Comparison of ENCODE assay signal across 22 cellular contexts in genomic region chr14:86221000-86221399, GRCh38.
DNase-seq lines count a peak whose midpoint lies in the region; TF ChIP-seq lines count a peak whose summit lies in the region.
"Had no signal": no experiment of that assay in that cellular context is flagged by ENCODE, and none has a peak within 500 bp of the region (broad histone marks: within the 10 kb centered on the region; RNA-seq: fewer than 3 reads in every experiment).

No MANE protein-coding gene starts in this region.

- peaks cover 6% of the 10 kb centered on the region for H3K4me1 Mint-ChIP-seq in MCF 10A (ENCODE audit: insufficient read depth, unreplicated experiment)
- H3K4me1 Mint-ChIP-seq in Calu3 (ENCODE audit: low read depth, unreplicated experiment) = no peaks in the 10 kb centered on the region
- H3K4me1 Mint-ChIP-seq: activated CD4-positive, alpha-beta T cell treated with anti-CD3 and anti-CD28 coated beads for 36 hours; activated naive CD8-positive, alpha-beta T cell treated with anti-CD3 and anti-CD28 coated beads for 36 hours had no signal

- no peaks in the 10 kb centered on the region for H3K36me3 Mint-ChIP-seq in MCF 10A (ENCODE audit: insufficient read depth, unreplicated experiment)
- H3K36me3 Mint-ChIP-seq in Calu3 (ENCODE audit: insufficient read depth, unreplicated experiment) = peaks cover 6% of the 10 kb centered on the region
- H3K36me3 Mint-ChIP-seq: activated naive CD8-positive, alpha-beta T cell treated with anti-CD3 and anti-CD28 coated beads for 36 hours; brain had no signal

- H3K27me3 ChIP-seq in breast epithelium (no peaks in the 10 kb centered on the region), stomach (no peaks in the 10 kb centered on the region), ascending aorta (no peaks in the 10 kb centered on the region)
- H3K27me3 ChIP-seq: colonic mucosa, uterus had no signal

- H3K27me3 Mint-ChIP-seq in MCF 10A (ENCODE audit: insufficient read depth, unreplicated experiment) (no peaks in the 10 kb centered on the region), Calu3 (ENCODE audit: unreplicated experiment) (no peaks in the 10 kb centered on the region)
- H3K27me3 Mint-ChIP-seq: activated CD4-positive, alpha-beta T cell treated with anti-CD3 and anti-CD28 coated beads for 36 hours; activated naive CD8-positive, alpha-beta T cell treated with anti-CD3 and anti-CD28 coated beads for 36 hours; brain; natural killer cell treated with Interleukin-12 subunit alpha and Interleukin-12 subunit beta and Interleukin-15 and Interleukin-18, amount 100 ng/mL, for 72 hours had no signal

- TF ChIP-seq CTCF in MCF 10A (IDR thresholded peaks at IDR 0.05; ENCODE audit: unreplicated experiment) = no peak
- no peak for TF ChIP-seq CTCF in breast epithelium (IDR thresholded peaks at IDR 0.05)
- no peak for TF ChIP-seq CTCF in Calu3 (IDR thresholded peaks at IDR 0.05; ENCODE audit: unreplicated experiment)
- TF ChIP-seq CTCF in stomach (IDR thresholded peaks at IDR 0.05) = no peak
- no peak for TF ChIP-seq CTCF in ascending aorta (IDR thresholded peaks at IDR 0.05)

- no peaks in the 10 kb centered on the region for H3K4me1 ChIP-seq in breast epithelium
- no peaks in the 10 kb centered on the region for H3K4me1 ChIP-seq in stomach
- no peaks in the 10 kb centered on the region for H3K4me1 ChIP-seq in ascending aorta
- H3K4me1 ChIP-seq: colonic mucosa, uterus had no signal

- H3K4me3 Mint-ChIP-seq in MCF 10A (ENCODE audit: unreplicated experiment) (no peak overlapping the region), Calu3 (ENCODE audit: low read depth, unreplicated experiment) (no peak overlapping the region)
- H3K4me3 Mint-ChIP-seq: activated CD4-positive, alpha-beta T cell treated with anti-CD3 and anti-CD28 coated beads for 36 hours; activated naive CD8-positive, alpha-beta T cell treated with anti-CD3 and anti-CD28 coated beads for 36 hours; brain; HFFc6; natural killer cell treated with Interleukin-12 subunit alpha and Interleukin-12 subunit beta and Interleukin-15 and Interleukin-18, amount 100 ng/mL, for 72 hours had no signal

- no peaks in the 10 kb centered on the region for H3K36me3 ChIP-seq in breast epithelium
- H3K36me3 ChIP-seq in stomach = no peaks in the 10 kb centered on the region
- no peaks in the 10 kb centered on the region for H3K36me3 ChIP-seq in ascending aorta
- H3K36me3 ChIP-seq: colonic mucosa, uterus had no signal

- H3K27ac ChIP-seq in breast epithelium (no peak overlapping the region), stomach (no peak overlapping the region), ascending aorta (no peak overlapping the region)
- H3K27ac ChIP-seq: colonic mucosa, HL-60, uterus had no signal

- H3K4me3 ChIP-seq in breast epithelium (no peak overlapping the region), stomach (no peak overlapping the region), ascending aorta (no peak overlapping the region)
- H3K4me3 ChIP-seq: colonic mucosa, K562, uterus had no signal

- intact Hi-C loops in MCF 10A (cut with micrococcal nuclease) = no loop called here
- intact Hi-C loops in breast epithelium (cut with DNase I; ENCODE audit: low total_unique reads) = no loop called here
- intact Hi-C loops in Calu3 (cut with micrococcal nuclease; ENCODE audit: unreplicated experiment) = no loop called here
- intact Hi-C loops in stomach (cut with DNase I; ENCODE audit: low total_unique reads) = no loop called here
- intact Hi-C loops in posterior vena cava (cut with DNase I) = no loop called here
- intact Hi-C loops in ascending aorta (cut with DNase I) = no loop called here

- POLR2A ChIA-PET in MCF 10A (lab: Yijun Ruan, JAX) = interaction anchor here (0.6 kb wide), 1 partner anchor 147 kb away, joined by 3 read pairs; no protein-coding TSS in a partner anchor

- TF ChIP-seq EP300 in stomach (IDR thresholded peaks at IDR 0.05) = no peak

- CTCF ChIA-PET in MCF 10A (lab: Yijun Ruan, JAX) = no interaction called here
- CTCF ChIA-PET in Calu3 (lab: Charles Lee) = no interaction called here

- 58 to 68% (median 64%) methylated on average over 3 of the region's 3 CpGs for WGBS in stomach, 5 donors

- DNase-seq in MCF 10A (ENCODE audit: unreplicated experiment) (peak; percentile 8), breast epithelium (ENCODE audit: low spot score in 2 of 2) (no peak), RPMI8226 (peak; percentile 14), iPS DF 19.7 (ENCODE audit: low read depth, low spot score) (peak; percentile 65), Calu3 (no peak), stomach (no peak), posterior vena cava (ENCODE audit: low spot score) (no peak), ascending aorta (ENCODE audit: low spot score in 2 of 2) (no peak)
- DNase-seq: activated CD4-positive, alpha-beta T cell treated with anti-CD3 and anti-CD28 coated beads for 36 hours; activated naive CD8-positive, alpha-beta T cell treated with anti-CD3 and anti-CD28 coated beads for 36 hours; C1 segment of cervical spinal cord; colonic mucosa; head of caudate nucleus; HFFc6; MV-4-11; NCI-H2107; stimulated activated CD4-positive, alpha-beta T cell treated with anti-CD3 and anti-CD28 coated beads, Interleukin-4, amount 100 ng/mL, for 24 hours; uterus had no signal

- TF ChIP-seq POLR2A in breast epithelium (IDR thresholded peaks at IDR 0.05) (no peak), stomach (IDR thresholded peaks at IDR 0.05) (no peak)

- H3K27ac Mint-ChIP-seq in MCF 10A (ENCODE audit: low read depth, unreplicated experiment) = no peak overlapping the region
- H3K27ac Mint-ChIP-seq in Calu3 (ENCODE audit: unreplicated experiment) = no peak overlapping the region
- H3K27ac Mint-ChIP-seq: activated CD4-positive, alpha-beta T cell treated with anti-CD3 and anti-CD28 coated beads for 36 hours; activated naive CD8-positive, alpha-beta T cell treated with anti-CD3 and anti-CD28 coated beads for 36 hours; brain; HFFc6; natural killer cell treated with Interleukin-12 subunit alpha and Interleukin-12 subunit beta and Interleukin-15 and Interleukin-18, amount 100 ng/mL, for 72 hours had no signal

- BruUV-seq in MCF 10A (replicated peaks; lab: Mats Ljungman, UMichigan) (no TSS peak), Calu3 (replicated peaks; lab: Mats Ljungman, UMichigan) (no TSS peak)

- H3K9me3 Mint-ChIP-seq in MCF 10A (ENCODE audit: unreplicated experiment) (peaks cover 15% of the 10 kb centered on the region), Calu3 (ENCODE audit: low read depth, unreplicated experiment) (peaks cover 11% of the 10 kb centered on the region)
- H3K9me3 Mint-ChIP-seq: activated naive CD8-positive, alpha-beta T cell treated with anti-CD3 and anti-CD28 coated beads for 36 hours; brain; HFFc6 had no signal

- H3K9me3 ChIP-seq in breast epithelium = no peaks in the 10 kb centered on the region
- H3K9me3 ChIP-seq in stomach = no peaks in the 10 kb centered on the region
- H3K9me3 ChIP-seq in ascending aorta = no peaks in the 10 kb centered on the region
- H3K9me3 ChIP-seq: colonic mucosa, uterus had no signal

Comparison
In these comparisons a context has a peak if more than half of its experiments do, and no peak if none do; other contexts are left out.
1. DNase-seq: peak in MCF 10A (single experiment), RPMI8226 (single experiment) and iPS DF 19.7 (single experiment); none in breast epithelium (0 of 2), Calu3 (single experiment), stomach (single experiment), posterior vena cava (single experiment) and ascending aorta (0 of 2).